Comparison of ENCODE assay signal across 8 cellular contexts in genomic region chr12:45727994-45728624, GRCh38. TPM values are rescaled to one million over a fixed set of nuclear protein-coding genes. Genes with fewer than 3 reads are reported as not detected.
DNase-seq lines count a peak whose midpoint lies in the region; TF ChIP-seq lines count a peak whose summit lies in the region.

No MANE protein-coding gene starts in this region.

- H3K4me1 Mint-ChIP-seq in activated T-cell treated with anti-CD3 and anti-CD28 coated beads, Interleukin-2, amount 50 U/mL, for 24 hours (ENCODE audit: low read depth) = peaks cover 27% of the 10 kb centered on the region

- no peak for TF ChIP-seq POLR2A in ovary (IDR thresholded peaks at IDR 0.05)

- peak overlapping the region; percentile 98 for H3K4me3 Mint-ChIP-seq in activated T-cell treated with anti-CD3 and anti-CD28 coated beads, Interleukin-2, amount 50 U/mL, for 24 hours

- TF ChIP-seq CTCF in ovary (IDR thresholded peaks at IDR 0.05) = no peak

- H3K27me3 Mint-ChIP-seq in activated T-cell treated with anti-CD3 and anti-CD28 coated beads, Interleukin-2, amount 50 U/mL, for 24 hours = no peaks in the 10 kb centered on the region

- 0 to 1% methylated on average over 16 of the region's 16 CpGs for WGBS in esophagus, 2 donors
- WGBS in ovary, 3 donors = 0 to 1% (median 0%) methylated on average over 16 of the region's 16 CpGs

- intact Hi-C loops in ovary (cut with DNase I) = loop anchor here in 3 of 4 donors (1.0 to 10.0 kb wide), 3 partner anchors 263 to 513 kb away; partner anchors contain the start of gene SCAF11 (in 1 of the 3)

- no peaks in the 10 kb centered on the region for H3K36me3 ChIP-seq in esophagus (ENCODE audit: control insufficient read depth in 2 of 2, insufficient read depth in 2 of 2, low read length in 1 of 2)
- H3K36me3 ChIP-seq in ovary = no peaks in the 10 kb centered on the region

- no peaks in the 10 kb centered on the region for H3K9me3 ChIP-seq in esophagus (ENCODE audit: control insufficient read depth in 2 of 2, insufficient read depth in 1 of 2, low read depth in 1 of 2, low read length in 1 of 2)
- no peaks in the 10 kb centered on the region for H3K9me3 ChIP-seq in ovary

- peak overlapping the region; percentile 99 for H3K27ac Mint-ChIP-seq in activated T-cell treated with anti-CD3 and anti-CD28 coated beads, Interleukin-2, amount 50 U/mL, for 24 hours

- H3K27ac ChIP-seq in esophagus (ENCODE audit: low read depth in 2 of 2, low read length in 1 of 2) (peak overlapping the region; percentile 97 to 100), ovary (peak overlapping the region; percentile 99 to 100)

- H3K4me1 ChIP-seq in esophagus (ENCODE audit: control insufficient read depth in 2 of 2, insufficient read depth in 2 of 2, low read length in 1 of 2) (no peaks in the 10 kb centered on the region), ovary (ENCODE audit: insufficient read depth) (peaks cover 2% of the 10 kb centered on the region)

- no peaks in the 10 kb centered on the region for H3K9me3 Mint-ChIP-seq in activated T-cell treated with anti-CD3 and anti-CD28 coated beads, Interleukin-2, amount 50 U/mL, for 24 hours

- peaks cover 51% of the 10 kb centered on the region for H3K36me3 Mint-ChIP-seq in activated T-cell treated with anti-CD3 and anti-CD28 coated beads, Interleukin-2, amount 50 U/mL, for 24 hours (ENCODE audit: low read depth)

- no peak for TF ChIP-seq EP300 in ovary (IDR thresholded peaks at IDR 0.05)

- peak overlapping the region; percentile 80 to 99 for H3K4me3 ChIP-seq in esophagus (ENCODE audit: low read depth in 1 of 2, low read length in 2 of 2)
- H3K4me3 ChIP-seq in ovary = peak overlapping the region; percentile 82

- no peak for DNase-seq in activated T-cell treated with anti-CD3 and anti-CD28 coated beads, Interleukin-2, amount 50 U/mL, for 24 hours
- DNase-seq in activated T-cell treated with anti-CD3 and anti-CD28 coated beads for 4 hours (no peak), RKO (ENCODE audit: low spot score) (peak; percentile 60), ovary (peak in 1 of 5 donors; percentile 25), occipital lobe (lab: John Stamatoyannopoulos, UW) (no peak), MV-4-11 (lab: John Stamatoyannopoulos, UW) (no peak), glomerular visceral epithelial cell (ENCODE audit: extremely low spot score) (no peak)

- H3K27me3 ChIP-seq in esophagus (ENCODE audit: control insufficient read depth in 1 of 2, insufficient read depth in 2 of 2, low read length in 2 of 2) (no peaks in the 10 kb centered on the region), ovary (no peaks in the 10 kb centered on the region)

RNA-seq across cellular contexts. Expression of gene ARID2, which starts 1.4 kb away (rescaled TPM):
- 1 to 10 TPM; 5.0 to 8.5 TPM for polyA plus RNA-seq in esophagus
- 10 to 100 TPM; 29.0 to 39.5 (median 34.8) TPM for total RNA-seq in ovary
- polyA plus RNA-seq in ovary = 10 to 100 TPM in 1 of 2 donors, 1 to 10 TPM in 1; 7.9 to 11.7 TPM
- total RNA-seq in occipital lobe = 46.5 TPM
